In the genomic region with DNA sequence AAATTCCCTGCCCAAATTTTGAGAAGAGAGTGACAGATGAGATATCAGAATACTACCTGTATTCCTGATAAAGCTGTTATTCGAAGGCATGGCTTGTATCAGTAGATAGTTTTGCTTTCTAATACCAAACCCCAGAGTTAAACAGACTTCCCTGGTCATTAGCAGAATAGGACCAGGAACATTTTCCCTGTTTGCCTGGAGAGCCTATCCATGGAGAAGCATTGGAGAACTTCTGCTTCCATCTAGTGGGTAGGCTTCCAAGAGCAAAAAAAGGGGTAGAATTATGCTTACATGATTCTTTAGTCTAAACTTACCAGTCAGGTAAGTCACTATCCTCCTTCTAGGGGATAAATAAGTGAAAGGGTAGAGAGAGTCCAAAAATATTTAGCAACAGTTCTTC, we compare ENCODE assay signal across 1 cellular context.
TF ChIP-seq lines count a peak whose summit lies in the region.

No MANE protein-coding gene starts in this region.

TF ChIP-seq in K562, 482 proteins besides CTCF, POLR2A, EP300 and RAD21 (continued from another document):
- TF ChIP-seq, protein P1, sequence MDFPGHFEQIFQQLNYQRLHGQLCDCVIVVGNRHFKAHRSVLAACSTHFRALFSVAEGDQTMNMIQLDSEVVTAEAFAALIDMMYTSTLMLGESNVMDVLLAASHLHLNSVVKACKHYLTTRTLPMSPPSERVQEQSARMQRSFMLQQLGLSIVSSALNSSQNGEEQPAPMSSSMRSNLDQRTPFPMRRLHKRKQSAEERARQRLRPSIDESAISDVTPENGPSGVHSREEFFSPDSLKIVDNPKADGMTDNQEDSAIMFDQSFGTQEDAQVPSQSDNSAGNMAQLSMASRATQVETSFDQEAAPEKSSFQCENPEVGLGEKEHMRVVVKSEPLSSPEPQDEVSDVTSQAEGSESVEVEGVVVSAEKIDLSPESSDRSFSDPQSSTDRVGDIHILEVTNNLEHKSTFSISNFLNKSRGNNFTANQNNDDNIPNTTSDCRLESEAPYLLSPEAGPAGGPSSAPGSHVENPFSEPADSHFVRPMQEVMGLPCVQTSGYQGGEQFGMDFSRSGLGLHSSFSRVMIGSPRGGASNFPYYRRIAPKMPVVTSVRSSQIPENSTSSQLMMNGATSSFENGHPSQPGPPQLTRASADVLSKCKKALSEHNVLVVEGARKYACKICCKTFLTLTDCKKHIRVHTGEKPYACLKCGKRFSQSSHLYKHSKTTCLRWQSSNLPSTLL (IDR thresholded peaks at IDR 0.05): no peak
- TF ChIP-seq CXXC5 (CRISPR knock-in tag; IDR thresholded peaks at IDR 0.05): no peak
